1 cellular context compared by ENCODE assay signal in the genomic region with DNA sequence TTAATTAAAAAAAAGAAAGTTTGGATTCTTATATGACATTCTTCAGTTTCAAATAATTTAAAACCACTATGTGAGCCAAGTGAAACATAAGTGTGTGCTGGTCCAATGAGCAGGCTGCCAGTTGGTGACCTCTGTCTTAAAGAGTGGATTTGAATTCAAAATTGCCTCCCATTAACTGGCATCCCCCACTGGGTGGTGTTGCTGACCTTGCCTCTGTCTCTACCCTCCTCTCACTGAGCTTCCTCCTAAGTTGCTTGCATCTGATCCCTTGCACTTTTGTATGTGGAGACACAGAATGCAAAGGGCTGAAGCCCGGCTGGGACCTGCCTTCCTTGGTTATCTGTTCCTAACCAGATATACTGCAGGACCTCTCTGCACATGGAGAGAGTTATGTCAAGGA.
TF ChIP-seq lines count a peak whose summit lies in the region.

No MANE protein-coding gene starts in this region.

TF ChIP-seq in WTC11, 78 proteins besides CTCF, POLR2A, EP300 and RAD21 (continued from another document):
- TF ChIP-seq PRDM15 (CRISPR knock-in tag; IDR thresholded peaks at IDR 0.05) = no peak
- no peak for TF ChIP-seq ZNF532 (CRISPR knock-in tag; IDR thresholded peaks at IDR 0.05; ENCODE audit: borderline replicate concordance)
- TF ChIP-seq RORB (CRISPR knock-in tag; IDR thresholded peaks at IDR 0.05) = no peak
- no peak for TF ChIP-seq HMGA2 (CRISPR knock-in tag; IDR thresholded peaks at IDR 0.05)
- no peak for TF ChIP-seq CREM (CRISPR knock-in tag; IDR thresholded peaks at IDR 0.05)
- TF ChIP-seq ELF4 (CRISPR knock-in tag; IDR thresholded peaks at IDR 0.05; ENCODE audit: low read depth) = no peak
- TF ChIP-seq, protein P1, sequence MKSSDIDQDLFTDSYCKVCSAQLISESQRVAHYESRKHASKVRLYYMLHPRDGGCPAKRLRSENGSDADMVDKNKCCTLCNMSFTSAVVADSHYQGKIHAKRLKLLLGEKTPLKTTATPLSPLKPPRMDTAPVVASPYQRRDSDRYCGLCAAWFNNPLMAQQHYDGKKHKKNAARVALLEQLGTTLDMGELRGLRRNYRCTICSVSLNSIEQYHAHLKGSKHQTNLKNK (CRISPR knock-in tag; IDR thresholded peaks at IDR 0.05) = no peak
- TF ChIP-seq FOXP1 (CRISPR knock-in tag; IDR thresholded peaks at IDR 0.05; ENCODE audit: borderline replicate concordance) = no peak
- no peak for TF ChIP-seq ZNF671 (CRISPR knock-in tag; IDR thresholded peaks at IDR 0.05)
